ENCODE assay signal across 8 cellular contexts in genomic region chr13:106534844-106535551, GRCh38. TPM values are rescaled to one million over a fixed set of nuclear protein-coding genes. Genes with fewer than 3 reads are reported as not detected.
DNase-seq lines count a peak whose midpoint lies in the region; ATAC-seq and TF ChIP-seq lines count a peak whose summit lies in the region.
"Had no signal": no experiment of that assay in that cellular context is flagged by ENCODE, and none has a peak within 500 bp of the region (broad histone marks: within the 10 kb centered on the region; RNA-seq: fewer than 3 reads in every experiment).

No MANE protein-coding gene starts in this region.

- DNase-seq in GM13977 (ENCODE audit: low spot score) (peak; percentile 57), Karpas-422 (no peak), cardiac muscle cell (ENCODE audit: low read depth in 1 of 2, low spot score in 1 of 2) (peak; percentile 28 to 37), prostate gland (ENCODE audit: low spot score) (no peak), sciatic nerve (ENCODE audit: low spot score) (no peak)
- DNase-seq in activated naive CD4-positive, alpha-beta T cell treated with anti-CD3 and anti-CD28 coated beads for 36 hours: peak; percentile 8

- H2AFZ ChIP-seq in Karpas-422 (ENCODE audit: low read length): no peak overlapping the region

- TF ChIP-seq CTCF in GM13977 (IDR thresholded peaks at IDR 0.05; ENCODE audit: extremely low read depth, insufficient read depth, missing control alignments) (no peak), cardiac muscle cell (IDR thresholded peaks at IDR 0.05; ENCODE audit: low read depth, low read length) (no peak), prostate gland (IDR thresholded peaks at IDR 0.05) (no peak)

- H3K36me3 Mint-ChIP-seq in activated naive CD4-positive, alpha-beta T cell treated with anti-CD3 and anti-CD28 coated beads for 36 hours (ENCODE audit: low read depth): no peaks in the 10 kb centered on the region

- peak overlapping the region; percentile 70 for H3K4me3 Mint-ChIP-seq in activated naive CD4-positive, alpha-beta T cell treated with anti-CD3 and anti-CD28 coated beads for 36 hours

- in situ Hi-C loops in GM13977 (cut with MboI; ENCODE audit: low pct_unique_long_range_greater_than_20kb, low sequenced_read_pairs, unreplicated experiment): no loop called here

- H3K9me3 ChIP-seq in Karpas-422 (ENCODE audit: low read length) (no peaks in the 10 kb centered on the region), cardiac muscle cell (ENCODE audit: low read depth) (no peaks in the 10 kb centered on the region), prostate gland (no peaks in the 10 kb centered on the region)
- H3K9me3 ChIP-seq: adrenal gland had no signal

- H3K27me3 Mint-ChIP-seq in activated naive CD4-positive, alpha-beta T cell treated with anti-CD3 and anti-CD28 coated beads for 36 hours (ENCODE audit: low read depth): peaks cover 33% of the 10 kb centered on the region

- no peaks in the 10 kb centered on the region for H3K79me2 ChIP-seq in Karpas-422 (ENCODE audit: low read length)

- no peaks in the 10 kb centered on the region for H3K9me2 ChIP-seq in Karpas-422 (replicated peaks; ENCODE audit: insufficient read depth, low read length)

- H3K27me3 ChIP-seq in Karpas-422 (ENCODE audit: low read length): no peaks in the 10 kb centered on the region
- no peaks in the 10 kb centered on the region for H3K27me3 ChIP-seq in cardiac muscle cell
- no peaks in the 10 kb centered on the region for H3K27me3 ChIP-seq in prostate gland (replicated peaks; ENCODE audit: insufficient read depth)

- ATAC-seq in GM21786 (IDR thresholded peaks at IDR 0.05; ENCODE audit: unreplicated experiment): peak; percentile 18
- no peak for ATAC-seq in sciatic nerve

- peaks cover 12% of the 10 kb centered on the region for H3K4me1 ChIP-seq in Karpas-422 (ENCODE audit: low read length)
- H3K4me1 ChIP-seq in cardiac muscle cell (ENCODE audit: low read depth): peaks cover 13% of the 10 kb centered on the region
- H3K4me1 ChIP-seq in prostate gland (replicated peaks): no peaks in the 10 kb centered on the region

- no peak overlapping the region for H3K27ac Mint-ChIP-seq in activated naive CD4-positive, alpha-beta T cell treated with anti-CD3 and anti-CD28 coated beads for 36 hours

- peak overlapping the region; percentile 47; the same call in 1 of the 2 replicates for H3K4me3 ChIP-seq in Karpas-422 (ENCODE audit: low read length)
- peak overlapping the region; percentile 88 for H3K4me3 ChIP-seq in cardiac muscle cell
- peak overlapping the region; percentile 64 to 69 for H3K4me3 ChIP-seq in prostate gland

- H3K27ac ChIP-seq in Karpas-422 (ENCODE audit: low read length) (no peak overlapping the region), cardiac muscle cell (no peak overlapping the region), prostate gland (peak overlapping the region; percentile 80 to 81)

- H3K4me1 Mint-ChIP-seq in activated naive CD4-positive, alpha-beta T cell treated with anti-CD3 and anti-CD28 coated beads for 36 hours (ENCODE audit: low read depth): peaks cover 16% of the 10 kb centered on the region

- H3K9me3 Mint-ChIP-seq in activated naive CD4-positive, alpha-beta T cell treated with anti-CD3 and anti-CD28 coated beads for 36 hours: no peaks in the 10 kb centered on the region

- 0% methylated on average over 35 of the region's 98 CpGs for WGBS in prostate gland

- no peak for TF ChIP-seq POLR2A in prostate gland (IDR thresholded peaks at IDR 0.05)

- H3K36me3 ChIP-seq in Karpas-422 (ENCODE audit: insufficient read depth, low read length) (no peaks in the 10 kb centered on the region), cardiac muscle cell (peaks cover 3% of the 10 kb centered on the region), prostate gland (no peaks in the 10 kb centered on the region)
- H3K36me3 ChIP-seq: adrenal gland had no signal

- CTCF ChIA-PET in activated naive CD4-positive, alpha-beta T cell treated with anti-CD3 and anti-CD28 coated beads for 36 hours (lab: Charles Lee): interaction anchor here (0.9 to 1.8 kb wide), 4 partner anchors 22 to 1124 kb away, joined by 3 to 7 read pairs (median 4); no protein-coding TSS in a partner anchor

- H3K4me2 ChIP-seq in Karpas-422 (ENCODE audit: low read depth, low read length, poor library complexity, severe bottlenecking): peak overlapping the region; percentile 99

- peaks cover 9% of the 10 kb centered on the region; the same call in 1 of the 2 replicates for H4K20me1 ChIP-seq in Karpas-422 (ENCODE audit: insufficient read depth, low read depth, low read length)

- intact Hi-C loops in activated naive CD4-positive, alpha-beta T cell treated with anti-CD3 and anti-CD28 coated beads for 36 hours (cut with micrococcal nuclease): loop anchor here (1.0 to 10.0 kb wide), 6 partner anchors 33 to 1120 kb away; partner anchors contain the start of gene ARGLU1
- intact Hi-C loops in prostate gland (cut with DNase I) (loop anchor here (10.0 kb wide), 2 partner anchors 380 to 600 kb away; no protein-coding TSS in a partner anchor), sciatic nerve (cut with DNase I) (no loop called here)

- no peak overlapping the region for H3K9ac ChIP-seq in Karpas-422 (ENCODE audit: low read length)

RNA-seq across cellular contexts. Expression of gene EFNB2, which starts 0.5 kb away (rescaled TPM):
- total RNA-seq in Karpas-422 (2014; rRNA removed; shearing (Covaris generic); ENCODE audit: low replicate concordance): 0.07 TPM in 1 of 2 replicates, not detected in the other
- under 1 TPM; 0.07 to 0.12 TPM for total RNA-seq in activated naive CD4-positive, alpha-beta T cell treated with anti-CD3 and anti-CD28 coated beads for 36 hours
- 10.9 and 11.1 TPM in 2 replicates for total RNA-seq in cardiac muscle cell
- 11.1 and 12.2 TPM in 2 replicates for polyA plus RNA-seq in cardiac muscle cell
- 10 to 100 TPM; 46.1 to 52.4 TPM for total RNA-seq in prostate gland
- 37.0 TPM for total RNA-seq in sciatic nerve

RNA-seq across cellular contexts. Expression of gene ARGLU1, which starts 32.9 kb away (rescaled TPM):
- 106 and 147 TPM in 2 replicates for total RNA-seq in Karpas-422 (2014; rRNA removed; shearing (Covaris generic); ENCODE audit: low replicate concordance)
- total RNA-seq in activated naive CD4-positive, alpha-beta T cell treated with anti-CD3 and anti-CD28 coated beads for 36 hours: 10 to 100 TPM; 82.3 to 86.6 TPM
- total RNA-seq in cardiac muscle cell (88.2 and 173 TPM in 2 replicates), prostate gland (10 to 100 TPM; 52.1 to 95.9 TPM), sciatic nerve (150 TPM)
- 146 and 176 TPM in 2 replicates for polyA plus RNA-seq in cardiac muscle cell

Comparison
In these comparisons a context has a peak if more than half of its experiments do, and no peak if none do; other contexts are left out.
1. DNase-seq: peak in GM13977 (single experiment), activated naive CD4-positive, alpha-beta T cell treated with anti-CD3 and anti-CD28 coated beads for 36 hours (single experiment) and cardiac muscle cell (2 of 2); none in Karpas-422 (single experiment), prostate gland (single experiment) and sciatic nerve (single experiment).
2. H3K27ac ChIP-seq: peak in prostate gland (2 of 2); none in Karpas-422 (single experiment) and cardiac muscle cell (single experiment).
3. RNA of gene EFNB2, which starts 0.5 kb away (total RNA-seq): 46.1 to 52.4 TPM in prostate gland, 37.0 TPM in sciatic nerve (single experiment) and 10.9 to 11.1 TPM in cardiac muscle cell; 0.07 to 0.12 TPM in activated naive CD4-positive, alpha-beta T cell treated with anti-CD3 and anti-CD28 coated beads for 36 hours and 0.07 TPM in Karpas-422; every median in the first group is over 10 times any median in the second.
4. Peak in every context shown above with its lines, with median percentiles within 50 percentile points of each other: H3K4me3 ChIP-seq.